ENCODE assay signal across 21 cellular contexts in the genomic region with DNA sequence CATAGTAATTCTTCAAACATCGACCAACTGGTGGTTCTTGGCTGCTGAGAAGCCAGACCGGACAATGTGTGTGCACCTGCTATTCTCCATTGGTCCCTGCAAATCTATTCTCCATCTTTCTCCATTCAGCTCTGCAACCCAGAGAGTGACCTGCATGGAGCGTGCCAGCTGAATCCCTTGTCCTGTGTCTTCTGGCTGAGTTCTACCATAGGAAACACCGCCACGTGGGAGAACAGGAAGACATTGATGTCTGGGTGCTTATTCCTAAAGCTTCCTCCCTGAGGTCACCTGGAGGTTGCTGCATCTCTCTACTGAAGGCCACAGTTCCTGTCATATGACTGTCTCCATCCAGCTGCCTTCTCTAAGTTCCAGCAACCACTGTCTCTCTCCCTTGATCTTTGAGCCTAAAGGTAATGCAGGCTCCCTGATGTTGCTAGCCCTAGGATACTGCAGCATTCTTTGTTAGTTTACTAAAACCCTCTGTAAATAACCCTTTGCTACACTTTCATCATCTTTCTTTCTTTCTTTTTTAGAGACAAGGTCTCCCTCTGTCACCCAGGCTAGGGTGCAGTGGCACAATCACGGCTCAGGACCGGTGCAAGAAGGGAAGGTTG. TPM values are rescaled to one million over a fixed set of nuclear protein-coding genes. Genes with fewer than 3 reads are reported as not detected.
DNase-seq lines count a peak whose midpoint lies in the region; ATAC-seq and TF ChIP-seq lines count a peak whose summit lies in the region.
"Had no signal": no experiment of that assay in that cellular context is flagged by ENCODE, and none has a peak within 500 bp of the region (broad histone marks: within the 10 kb centered on the region; RNA-seq: fewer than 3 reads in every experiment).

No MANE protein-coding gene starts in this region.

- H3K4me3 ChIP-seq in Caco-2 (ENCODE audit: low read depth, low read length), result no peak overlapping the region
- H3K4me3 ChIP-seq in DND-41 (ENCODE audit: low read depth in 1 of 2, low read length in 2 of 2), result no peak overlapping the region
- no peak overlapping the region for H3K4me3 ChIP-seq in colonic mucosa
- no peak overlapping the region for H3K4me3 ChIP-seq in trophoblast cell (ENCODE audit: low read depth, low read length)
- H3K4me3 ChIP-seq: GM12878, GM23248 had no signal

- H4K12ac ChIP-seq in trophoblast cell (ENCODE audit: low read depth, low read length), result no peak overlapping the region

- no peaks in the 10 kb centered on the region for H3K79me1 ChIP-seq in trophoblast cell (ENCODE audit: low read length)

- H3K27me3 ChIP-seq in Caco-2 (replicated peaks; ENCODE audit: control insufficient read depth, insufficient read depth, low read length), result no peaks in the 10 kb centered on the region
- no peaks in the 10 kb centered on the region for H3K27me3 ChIP-seq in DND-41 (ENCODE audit: insufficient read depth, low read length, poor library complexity)
- H3K27me3 ChIP-seq in colonic mucosa, result no peaks in the 10 kb centered on the region
- no peaks in the 10 kb centered on the region for H3K27me3 ChIP-seq in trophoblast cell (ENCODE audit: insufficient read depth, low read length)

- no peak overlapping the region for H3K4me2 ChIP-seq in DND-41 (ENCODE audit: insufficient read depth, low read length)
- no peak overlapping the region for H3K4me2 ChIP-seq in trophoblast cell (ENCODE audit: low read length)

- no peaks in the 10 kb centered on the region for H3K36me3 Mint-ChIP-seq in Caco-2 (ENCODE audit: insufficient read depth, unreplicated experiment)
- H3K36me3 Mint-ChIP-seq: CD4-positive, alpha-beta memory T cell had no signal

- no peak overlapping the region for H2BK120ac ChIP-seq in trophoblast cell (ENCODE audit: insufficient read depth, low read length, poor library complexity)

- DNase-seq in Caco-2 (peak in 1 of 2 experiments; percentile 20), DND-41 (no peak), colonic mucosa (no peak), trophoblast cell (peak; percentile 49 to 59), NCI-H446 (lab: John Stamatoyannopoulos, UW) (no peak), NCI-H774 (lab: John Stamatoyannopoulos, UW) (no peak), NCI-H2227 treated with DMSO at 0.1 percent for 48 hours (lab: John Stamatoyannopoulos, UW) (no peak)
- DNase-seq: C1 segment of cervical spinal cord; CD4-positive, alpha-beta memory T cell; COR-L47; EL; GDM1; GM23248; H7; Karpas-422; NCI-H2029; NCI-H526 treated with DMSO at 0.1 percent for 48 hours; SHP77 had no signal

- no peak overlapping the region for H3K23ac ChIP-seq in trophoblast cell (ENCODE audit: low read length)

- no peak overlapping the region for H2BK12ac ChIP-seq in trophoblast cell (ENCODE audit: low read length)

- no peak overlapping the region for H2AK5ac ChIP-seq in trophoblast cell (ENCODE audit: low read length)

- peak overlapping the region; percentile 4 for H3K4me3 Mint-ChIP-seq in Caco-2 (ENCODE audit: unreplicated experiment)

- H4K91ac ChIP-seq in trophoblast cell (ENCODE audit: low read depth, low read length), result no peak overlapping the region

- H3K14ac ChIP-seq in trophoblast cell (ENCODE audit: low read length), result no peak overlapping the region

- H2AFZ ChIP-seq in DND-41 (ENCODE audit: low read depth, low read length) (no peak overlapping the region), trophoblast cell (ENCODE audit: insufficient read depth, low read length, poor library complexity) (no peak overlapping the region)
- H2AFZ ChIP-seq: GM23248 had no signal

- H3K4me1 ChIP-seq in Caco-2 (peaks cover 21% of the 10 kb centered on the region), DND-41 (ENCODE audit: insufficient read depth, low read length) (no peaks in the 10 kb centered on the region), colonic mucosa (no peaks in the 10 kb centered on the region), trophoblast cell (ENCODE audit: control insufficient read depth in 1 of 2, insufficient read depth in 2 of 2, low read length in 2 of 2) (peaks cover 0 to 5% of the 10 kb centered on the region in 2 experiments)

- H3K9me3 ChIP-seq in Caco-2 (no peaks in the 10 kb centered on the region), DND-41 (ENCODE audit: insufficient read depth, low read length, severe bottlenecking) (no peaks in the 10 kb centered on the region), colonic mucosa (no peaks in the 10 kb centered on the region), trophoblast cell (ENCODE audit: insufficient read depth, low read depth, low read length) (no peaks in the 10 kb centered on the region)

- BruUV-seq in Caco-2 (replicated peaks; lab: Mats Ljungman, UMichigan), result no TSS peak

- peaks cover 10% of the 10 kb centered on the region for H3K4me1 Mint-ChIP-seq in Caco-2 (ENCODE audit: low read depth, unreplicated experiment)

- no peak overlapping the region for H3K4ac ChIP-seq in trophoblast cell (ENCODE audit: low read depth, low read length)

- no peaks in the 10 kb centered on the region for H3K27me3 Mint-ChIP-seq in Caco-2 (ENCODE audit: insufficient read depth, unreplicated experiment)

- POLR2A ChIA-PET in Caco-2 (lab: Charles Lee), result interaction anchor here (0.7 to 1.0 kb wide), 2 partner anchors 19 to 228 kb away, joined by 3 to 10 read pairs; no protein-coding TSS in a partner anchor

- no peak overlapping the region for H4K8ac ChIP-seq in trophoblast cell (ENCODE audit: low read depth, low read length)

- no CpG with 5 or more reads among the region's 7 CpGs for WGBS in trophoblast cell (ENCODE audit: extremely low coverage, insufficient coverage, insufficient read length)

- ATAC-seq in DND-41 (ENCODE audit: insufficient read depth, low read depth), result 0 out of 3 replicates have a peak, but pooled peaks have one; percentile 31
- ATAC-seq: GM12878 had no signal

- no peak overlapping the region for H3K27ac Mint-ChIP-seq in Caco-2 (ENCODE audit: unreplicated experiment)

- CTCF ChIA-PET in Caco-2 (lab: Charles Lee), result interaction anchor here (0.7 kb wide), 1 partner anchor 14 kb away, joined by 3 read pairs; no protein-coding TSS in a partner anchor

- H3K36me3 ChIP-seq in Caco-2 (ENCODE audit: control insufficient read depth, insufficient read depth, low read length), result no peaks in the 10 kb centered on the region
- no peaks in the 10 kb centered on the region for H3K36me3 ChIP-seq in DND-41 (ENCODE audit: insufficient read depth, low read length)
- H3K36me3 ChIP-seq in colonic mucosa, result no peaks in the 10 kb centered on the region
- no peaks in the 10 kb centered on the region for H3K36me3 ChIP-seq in trophoblast cell (ENCODE audit: control insufficient read depth in 1 of 2, insufficient read depth in 2 of 2, low read length in 2 of 2)

- no peak for TF ChIP-seq CTCF in Caco-2 (IDR thresholded peaks at IDR 0.05; ENCODE audit: insufficient read depth in 1 of 2, low read depth in 1 of 2, low read length in 1 of 2, severe bottlenecking in 1 of 2, unreplicated experiment in 1 of 2)
- TF ChIP-seq CTCF in DND-41 (IDR thresholded peaks at IDR 0.05; ENCODE audit: borderline replicate concordance, extremely low read depth, low read length, poor library complexity, severe bottlenecking), result no peak
- no peak for TF ChIP-seq CTCF in colonic mucosa (IDR thresholded peaks at IDR 0.05)

- H3K18ac ChIP-seq in trophoblast cell (ENCODE audit: low read length), result no peak overlapping the region

- H3K9me3 Mint-ChIP-seq in Caco-2 (ENCODE audit: unreplicated experiment), result no peaks in the 10 kb centered on the region
- H3K9me3 Mint-ChIP-seq: CD4-positive, alpha-beta memory T cell had no signal

- H3K9ac ChIP-seq in DND-41 (ENCODE audit: low read depth, low read length) (no peak overlapping the region), colonic mucosa (ENCODE audit: low read depth in 2 of 2, low read length in 2 of 2) (no peak overlapping the region), trophoblast cell (ENCODE audit: low read length) (no peak overlapping the region)
- H3K9ac ChIP-seq: GM23248 had no signal

- no peak overlapping the region for H2BK5ac ChIP-seq in trophoblast cell (ENCODE audit: low read depth, low read length, poor library complexity)

- no peak overlapping the region for H3K27ac ChIP-seq in DND-41 (ENCODE audit: low read length)
- peak overlapping the region; percentile 0 for H3K27ac ChIP-seq in colonic mucosa
- H3K27ac ChIP-seq in trophoblast cell (ENCODE audit: low read depth, low read length), result no peak overlapping the region
- H3K27ac ChIP-seq: GM23248, HL-60, RWPE1 had no signal

- intact Hi-C loops in Caco-2 (cut with micrococcal nuclease; ENCODE audit: unreplicated experiment) (no loop called here), colonic mucosa (cut with DNase I) (no loop called here)

- no peaks in the 10 kb centered on the region for H4K20me1 ChIP-seq in DND-41 (ENCODE audit: insufficient read depth, low read length)

- H3K79me2 ChIP-seq in DND-41 (ENCODE audit: insufficient read depth, low read length) (no peaks in the 10 kb centered on the region), trophoblast cell (ENCODE audit: control insufficient read depth, insufficient read depth, low read length, poor library complexity) (no peaks in the 10 kb centered on the region)

RNA-seq across cellular contexts. Expression of gene SMG1, which starts 10.6 kb away (rescaled TPM):
- total RNA-seq in Caco-2 (2022), result 79.1 and 80.2 TPM in 2 replicates
- total RNA-seq in colonic mucosa, result 10 to 100 TPM; 73.6 to 83.3 TPM
- 15.8 and 16.6 TPM in 2 replicates for polyA plus RNA-seq in trophoblast cell (2013)

RNA-seq across cellular contexts. Expression of gene TMC7, which starts 46.9 kb away (rescaled TPM):
- total RNA-seq in Caco-2 (2022), result 4.0 and 4.5 TPM in 2 replicates
- 10 to 100 TPM; 10.0 to 10.6 TPM for total RNA-seq in colonic mucosa
- 4.2 and 4.8 TPM in 2 replicates for polyA plus RNA-seq in trophoblast cell (2013)
- total RNA-seq: CD4-positive, alpha-beta memory T cell; GM12878 had no signal
- polyA plus RNA-seq: CD4-positive, alpha-beta memory T cell had no signal

Comparison
In these comparisons a context has a peak if more than half of its experiments do, and no peak if none do; other contexts are left out.
1. DNase-seq: peak in trophoblast cell (2 of 2); none in DND-41 (single experiment), colonic mucosa (single experiment), NCI-H446 (0 of 2), NCI-H774 (single experiment) and NCI-H2227 treated with DMSO at 0.1 percent for 48 hours (single experiment).